In genomic region chr17:80431246-80432195, GRCh38 we compare ENCODE assay signal across 33 cellular contexts. TPM values are rescaled to one million over a fixed set of nuclear protein-coding genes. Genes with fewer than 3 reads are reported as not detected.
"Had no signal": no experiment of that assay in that cellular context is flagged by ENCODE, and none has a peak within 500 bp of the region (broad histone marks: within the 10 kb centered on the region; RNA-seq: fewer than 3 reads in every experiment).

No MANE protein-coding gene starts in this region.

- H3K4me3 Mint-ChIP-seq: activated naive CD4-positive, alpha-beta T cell treated with anti-CD3 and anti-CD28 coated beads for 36 hours; activated naive CD8-positive, alpha-beta T cell treated with anti-CD3 and anti-CD28 coated beads for 36 hours; activated T-helper 1 cell treated with anti-CD3 and anti-CD28 coated beads, Interleukin-12 subunit alpha, Interleukin-12 subunit beta, Interleukin-2, Interleukin-4 antibody, amounts not matched to agents 30 ng/mL and 10 ng/mL and 1 ng/mL, durations not matched to agents 14 hours and 24 hours and 36 hours; brain; natural killer cell; T-helper 17 cell; type B pancreatic cell had no signal

- H3K27me3 ChIP-seq: adrenal gland, ascending aorta, cardiac muscle cell, gastroesophageal sphincter, hepatocyte, neutrophil, ovary, uterus had no signal

- H3K4me3 ChIP-seq: adrenal gland, ascending aorta, cardiac muscle cell, gastroesophageal sphincter, hepatocyte, lung, ovary, psoas muscle, thoracic aorta, uterus had no signal

- H3K36me3 ChIP-seq: adrenal gland, cardiac muscle cell, neutrophil, ovary, uterus, WERI-Rb-1 had no signal

- ATAC-seq: activated CD4-positive, CD25-positive, alpha-beta regulatory T cell treated with anti-CD3 and anti-CD28 coated beads, Interleukin-2, amount 50 U/mL, for 24 hours; gastroesophageal sphincter; natural killer cell; psoas muscle; stimulated activated naive CD8-positive, alpha-beta T cell treated with anti-CD3 and anti-CD28 coated beads, Interleukin-15, Interleukin-2, amounts not matched to agents 100 U/mL and 50 U/mL, for 24 hours; T-helper 17 cell had no signal

- H3K27ac ChIP-seq: ascending aorta, cardiac muscle cell, gastroesophageal sphincter, hepatocyte, neutrophil, ovary, psoas muscle, thoracic aorta, uterus, WERI-Rb-1 had no signal

- H3K9me3 ChIP-seq: adrenal gland, ascending aorta, gastroesophageal sphincter, neutrophil, ovary, psoas muscle, thoracic aorta, uterus had no signal

- H3K27ac Mint-ChIP-seq: activated naive CD4-positive, alpha-beta T cell treated with anti-CD3 and anti-CD28 coated beads for 36 hours; activated naive CD8-positive, alpha-beta T cell treated with anti-CD3 and anti-CD28 coated beads for 36 hours; activated T-helper 1 cell treated with anti-CD3 and anti-CD28 coated beads, Interleukin-12 subunit alpha, Interleukin-12 subunit beta, Interleukin-2, Interleukin-4 antibody, amounts not matched to agents 30 ng/mL and 10 ng/mL and 1 ng/mL, durations not matched to agents 14 hours and 24 hours and 36 hours; brain; natural killer cell; T-helper 17 cell; type B pancreatic cell had no signal

- DNase-seq: activated CD4-positive, alpha-beta T cell treated with anti-CD3 and anti-CD28 coated beads for 48 hours; activated CD4-positive, alpha-beta T cell treated with anti-CD3 and anti-CD28 coated beads, Interleukin-2, amount 50 U/mL, for 48 hours; activated CD8-positive, alpha-beta memory T cell treated with anti-CD3 and anti-CD28 coated beads for 24 hours; activated effector memory CD4-positive, alpha-beta T cell treated with anti-CD3 and anti-CD28 coated beads, Interleukin-2, amount 50 U/mL, for 16 hours; activated naive CD4-positive, alpha-beta T cell treated with anti-CD3 and anti-CD28 coated beads for 36 hours; activated naive CD8-positive, alpha-beta T cell treated with anti-CD3 and anti-CD28 coated beads for 36 hours; activated T-cell treated with anti-CD3 and anti-CD28 coated beads, Interleukin-2, amount 50 U/mL, for 1 hour; cortex of kidney; islet precursor cell; mesendoderm; natural killer cell; stimulated activated CD4-positive, alpha-beta T cell treated with anti-CD3 and anti-CD28 coated beads, Interleukin-2, amount 100 ng/mL, for 48 hours; stimulated activated naive CD8-positive, alpha-beta T cell treated with anti-CD3 and anti-CD28 coated beads, Interleukin-15, Interleukin-2, amounts not matched to agents 100 U/mL and 50 U/mL, for 24 hours; T-helper 17 cell; T1000; uterus; WERI-Rb-1 had no signal

- H3K36me3 Mint-ChIP-seq: activated naive CD8-positive, alpha-beta T cell treated with anti-CD3 and anti-CD28 coated beads for 36 hours; natural killer cell; type B pancreatic cell had no signal

- H3K9me3 Mint-ChIP-seq: activated naive CD4-positive, alpha-beta T cell treated with anti-CD3 and anti-CD28 coated beads for 36 hours; activated naive CD8-positive, alpha-beta T cell treated with anti-CD3 and anti-CD28 coated beads for 36 hours; activated T-helper 1 cell treated with anti-CD3 and anti-CD28 coated beads, Interleukin-12 subunit alpha, Interleukin-12 subunit beta, Interleukin-2, Interleukin-4 antibody, amounts not matched to agents 30 ng/mL and 10 ng/mL and 1 ng/mL, durations not matched to agents 14 hours and 24 hours and 36 hours; brain; natural killer cell; type B pancreatic cell had no signal

- H3K4me1 ChIP-seq: uterus had no signal

- H3K27me3 Mint-ChIP-seq: activated naive CD8-positive, alpha-beta T cell treated with anti-CD3 and anti-CD28 coated beads for 36 hours; brain; T-helper 17 cell; type B pancreatic cell had no signal

RNA-seq across cellular contexts. Expression of gene NPTX1, which starts 44.9 kb away (rescaled TPM):
- total RNA-seq: ascending aorta, cardiac muscle cell, endothelial cell of umbilical vein, subcutaneous adipose tissue had no signal
- polyA plus RNA-seq: cardiac muscle cell had no signal
